27 cellular contexts compared by ENCODE assay signal in genomic region chr15:68042156-68042854, GRCh38. TPM values are rescaled to one million over a fixed set of nuclear protein-coding genes. Genes with fewer than 3 reads are reported as not detected.
DNase-seq lines count a peak whose midpoint lies in the region; ATAC-seq and TF ChIP-seq lines count a peak whose summit lies in the region.
"Had no signal": no experiment of that assay in that cellular context is flagged by ENCODE, and none has a peak within 500 bp of the region (broad histone marks: within the 10 kb centered on the region; RNA-seq: fewer than 3 reads in every experiment).

No MANE protein-coding gene starts in this region.

- TF ChIP-seq CTCF in Caco-2 (IDR thresholded peaks at IDR 0.05; ENCODE audit: insufficient read depth in 1 of 2, low read depth in 1 of 2, low read length in 1 of 2, severe bottlenecking in 1 of 2, unreplicated experiment in 1 of 2) (no peak), RWPE2 (IDR thresholded peaks at IDR 0.05; ENCODE audit: poor library complexity, severe bottlenecking) (no peak), right lobe of liver (IDR thresholded peaks at IDR 0.05) (no peak)

- CTCF ChIA-PET in Caco-2 (lab: Charles Lee): no interaction called here

- ATAC-seq in RWPE2 (ENCODE audit: low read depth): peak; percentile 64; the same call in 1 of the 3 replicates
- ATAC-seq in right lobe of liver: peak; percentile 79 to 87 (median 83)
- no peak for ATAC-seq in HG03045 (IDR thresholded peaks at IDR 0.05; ENCODE audit: unreplicated experiment)
- ATAC-seq: activated CD8-positive, alpha-beta T cell treated with anti-CD3 and anti-CD28 coated beads, Interleukin-2, amount 10 ng/mL, durations not matched to agents 7 days and 5 days; activated T-cell treated with anti-CD3 and anti-CD28 coated beads, Interleukin-2, amount 50 U/mL, for 72 hours had no signal

- H3K4me3 ChIP-seq in Caco-2 (ENCODE audit: low read depth, low read length) (no peak overlapping the region), RWPE2 (ENCODE audit: severe bottlenecking) (no peak overlapping the region), right lobe of liver (peak overlapping the region in 1 of 3 donors; percentile 4)
- H3K4me3 ChIP-seq: ascending aorta, lung, SJSA1, tibial nerve had no signal

- no peaks in the 10 kb centered on the region for H3K27me3 ChIP-seq in Caco-2 (replicated peaks; ENCODE audit: control insufficient read depth, insufficient read depth, low read length)
- H3K27me3 ChIP-seq in RWPE2 (ENCODE audit: insufficient read depth, poor library complexity, severe bottlenecking): peaks cover 6% of the 10 kb centered on the region
- H3K27me3 ChIP-seq in right lobe of liver: no peaks in the 10 kb centered on the region
- H3K27me3 ChIP-seq: ascending aorta, SJSA1, tibial nerve had no signal

- H3K27ac ChIP-seq in RWPE2 (ENCODE audit: poor library complexity, severe bottlenecking): no peak overlapping the region
- peak overlapping the region in 2 of 3 donors; percentile 35 to 57 for H3K27ac ChIP-seq in right lobe of liver
- H3K27ac ChIP-seq: ascending aorta, parathyroid adenoma, SJSA1, tibial nerve had no signal

- WGBS in right lobe of liver (ENCODE audit: insufficient coverage, low coverage, low lambda C conversion rate, missing lambda C conversion rate): 20% methylated on average over 5 of the region's 5 CpGs

- H3K9me3 Mint-ChIP-seq in Caco-2 (ENCODE audit: unreplicated experiment): peaks cover 34% of the 10 kb centered on the region

- H3K9me3 ChIP-seq in Caco-2 (peaks cover 11% of the 10 kb centered on the region; the same call in 1 of the 2 replicates), RWPE2 (ENCODE audit: severe bottlenecking) (no peaks in the 10 kb centered on the region), right lobe of liver (no peaks in the 10 kb centered on the region)
- H3K9me3 ChIP-seq: ascending aorta had no signal

- H3K4me1 ChIP-seq in Caco-2 (peaks cover 15% of the 10 kb centered on the region), RWPE2 (ENCODE audit: insufficient read depth, poor library complexity, severe bottlenecking) (no peaks in the 10 kb centered on the region), right lobe of liver (peaks cover 0 to 16% (median 2%) of the 10 kb centered on the region in 4 donors)
- H3K4me1 ChIP-seq: ascending aorta, parathyroid adenoma, tibial nerve had no signal

- no peak overlapping the region for H3K27ac Mint-ChIP-seq in Caco-2 (ENCODE audit: unreplicated experiment)
- H3K27ac Mint-ChIP-seq: activated CD8-positive, alpha-beta T cell treated with anti-CD3 and anti-CD28 coated beads, Interleukin-2, amount 10 ng/mL, durations not matched to agents 7 days and 5 days; activated T-cell treated with anti-CD3 and anti-CD28 coated beads, Interleukin-2, amount 50 U/mL, for 72 hours; endodermal cell; H9; naive B cell had no signal

- no peaks in the 10 kb centered on the region for H3K27me3 Mint-ChIP-seq in Caco-2 (ENCODE audit: insufficient read depth, unreplicated experiment)

- TF ChIP-seq POLR2A in right lobe of liver (IDR thresholded peaks at IDR 0.05): no peak

- DNase-seq in Caco-2 (no peak), HuH-7 (ENCODE audit: low spot score) (peak; percentile 45), RWPE2 (ENCODE audit: low spot score) (no peak), right lobe of liver (no peak), CD1c-positive myeloid dendritic cell (ENCODE audit: extremely low spot score) (no peak), RKO (ENCODE audit: low spot score) (no peak)
- DNase-seq in stimulated activated naive CD4-positive, alpha-beta T cell treated with Interleukin-2 at 50 U/mL for 16 hours (lab: John Stamatoyannopoulos, UW): no peak
- DNase-seq: activated CD4-positive, CD25-positive, alpha-beta regulatory T cell; activated CD8-positive, alpha-beta T cell treated with anti-CD3 and anti-CD28 coated beads, Interleukin-2, amount 10 ng/mL, durations not matched to agents 7 days and 5 days; activated naive CD4-positive, alpha-beta T cell treated with anti-CD3 and anti-CD28 coated beads, Interleukin-2, amount 50 U/mL, for 16 hours; activated T-cell treated with anti-CD3 and anti-CD28 coated beads, Interleukin-2, amount 50 U/mL, for 72 hours; cerebellar nuclear complex; EL; endodermal cell; H9; KBM-7; naive B cell; NCI-H2107; NCI-H774; OCI-M1; stimulated activated naive CD4-positive, alpha-beta T cell had no signal

- POLR2A ChIA-PET in Caco-2 (lab: Charles Lee): no interaction called here

- intact Hi-C loops in Caco-2 (cut with micrococcal nuclease; ENCODE audit: unreplicated experiment) (no loop called here), right lobe of liver (cut with DNase I) (no loop called here)

- H3K36me3 Mint-ChIP-seq in Caco-2 (ENCODE audit: insufficient read depth, unreplicated experiment): no peaks in the 10 kb centered on the region

- no peaks in the 10 kb centered on the region for H3K36me3 ChIP-seq in Caco-2 (ENCODE audit: control insufficient read depth, insufficient read depth, low read length)
- no peaks in the 10 kb centered on the region for H3K36me3 ChIP-seq in RWPE2 (ENCODE audit: low read depth)
- no peaks in the 10 kb centered on the region for H3K36me3 ChIP-seq in right lobe of liver
- H3K36me3 ChIP-seq: ascending aorta, SJSA1, tibial nerve had no signal

- no TSS peak for BruUV-seq in Caco-2 (replicated peaks; lab: Mats Ljungman, UMichigan)

- peaks cover 9% of the 10 kb centered on the region for H3K4me1 Mint-ChIP-seq in Caco-2 (ENCODE audit: low read depth, unreplicated experiment)
- H3K4me1 Mint-ChIP-seq: naive B cell had no signal

- peak overlapping the region; percentile 25 for H3K4me3 Mint-ChIP-seq in Caco-2 (ENCODE audit: unreplicated experiment)
- H3K4me3 Mint-ChIP-seq: activated CD8-positive, alpha-beta T cell treated with anti-CD3 and anti-CD28 coated beads, Interleukin-2, amount 10 ng/mL, durations not matched to agents 7 days and 5 days; activated T-cell treated with anti-CD3 and anti-CD28 coated beads, Interleukin-2, amount 50 U/mL, for 72 hours; endodermal cell; H9; naive B cell had no signal

RNA-seq across cellular contexts. Expression of gene PIAS1, which starts 11.8 kb away (rescaled TPM):
- total RNA-seq in Caco-2 (2022): 43.1 and 48.0 TPM in 2 replicates
- total RNA-seq in right lobe of liver: 10 to 100 TPM in 5 of 6 experiments, 1 to 10 TPM in 1; 8.1 to 17.3 (median 13.1) TPM
